ENCODE assay signal across 1 cellular context in the genomic region with DNA sequence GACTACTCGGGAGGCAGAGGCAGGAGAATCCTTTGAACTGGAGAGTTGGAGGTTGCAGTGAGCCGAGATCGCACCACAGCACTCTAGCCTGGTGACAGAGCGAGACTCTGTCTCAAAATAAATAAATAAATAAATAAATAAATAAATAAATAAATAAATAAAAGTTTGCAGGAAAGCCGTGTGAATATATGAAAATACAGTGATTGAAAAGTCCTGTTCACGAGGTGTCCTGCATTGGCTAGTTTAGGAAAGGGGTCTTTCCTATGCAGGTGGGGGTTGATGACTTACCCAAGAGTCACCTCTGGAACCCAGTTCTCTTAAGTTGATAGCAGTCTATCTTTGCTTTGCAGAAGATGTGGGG.
TF ChIP-seq lines count a peak whose summit lies in the region.

No MANE protein-coding gene starts in this region.

TF ChIP-seq in GM23338, 12 proteins besides CTCF, POLR2A, EP300 and RAD21:
- TF ChIP-seq ZNF331 (CRISPR knock-in tag; IDR thresholded peaks at IDR 0.05; ENCODE audit: low read depth) (no peak), STAT1 (IDR thresholded peaks at IDR 0.05; ENCODE audit: unreplicated experiment) (no peak), EZH2 (IDR thresholded peaks at IDR 0.05; ENCODE audit: low read depth, unreplicated experiment) (no peak), NANOG (IDR thresholded peaks at IDR 0.05; ENCODE audit: borderline replicate concordance) (no peak), ZNF114 (CRISPR knock-in tag; IDR thresholded peaks at IDR 0.05) (no peak), POLR2AphosphoS5 (IDR thresholded peaks at IDR 0.05; ENCODE audit: low read depth) (no peak)
- TF ChIP-seq, protein P1, sequence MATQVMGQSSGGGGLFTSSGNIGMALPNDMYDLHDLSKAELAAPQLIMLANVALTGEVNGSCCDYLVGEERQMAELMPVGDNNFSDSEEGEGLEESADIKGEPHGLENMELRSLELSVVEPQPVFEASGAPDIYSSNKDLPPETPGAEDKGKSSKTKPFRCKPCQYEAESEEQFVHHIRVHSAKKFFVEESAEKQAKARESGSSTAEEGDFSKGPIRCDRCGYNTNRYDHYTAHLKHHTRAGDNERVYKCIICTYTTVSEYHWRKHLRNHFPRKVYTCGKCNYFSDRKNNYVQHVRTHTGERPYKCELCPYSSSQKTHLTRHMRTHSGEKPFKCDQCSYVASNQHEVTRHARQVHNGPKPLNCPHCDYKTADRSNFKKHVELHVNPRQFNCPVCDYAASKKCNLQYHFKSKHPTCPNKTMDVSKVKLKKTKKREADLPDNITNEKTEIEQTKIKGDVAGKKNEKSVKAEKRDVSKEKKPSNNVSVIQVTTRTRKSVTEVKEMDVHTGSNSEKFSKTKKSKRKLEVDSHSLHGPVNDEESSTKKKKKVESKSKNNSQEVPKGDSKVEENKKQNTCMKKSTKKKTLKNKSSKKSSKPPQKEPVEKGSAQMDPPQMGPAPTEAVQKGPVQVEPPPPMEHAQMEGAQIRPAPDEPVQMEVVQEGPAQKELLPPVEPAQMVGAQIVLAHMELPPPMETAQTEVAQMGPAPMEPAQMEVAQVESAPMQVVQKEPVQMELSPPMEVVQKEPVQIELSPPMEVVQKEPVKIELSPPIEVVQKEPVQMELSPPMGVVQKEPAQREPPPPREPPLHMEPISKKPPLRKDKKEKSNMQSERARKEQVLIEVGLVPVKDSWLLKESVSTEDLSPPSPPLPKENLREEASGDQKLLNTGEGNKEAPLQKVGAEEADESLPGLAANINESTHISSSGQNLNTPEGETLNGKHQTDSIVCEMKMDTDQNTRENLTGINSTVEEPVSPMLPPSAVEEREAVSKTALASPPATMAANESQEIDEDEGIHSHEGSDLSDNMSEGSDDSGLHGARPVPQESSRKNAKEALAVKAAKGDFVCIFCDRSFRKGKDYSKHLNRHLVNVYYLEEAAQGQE (IDR thresholded peaks at IDR 0.05; ENCODE audit: unreplicated experiment), result no peak
TF ChIP-seq in GM23338: peak in this region for 0.
